In genomic region chr11:3824714-3825472, GRCh38 we compare ENCODE assay signal across 1 cellular context.
TF ChIP-seq lines count a peak whose summit lies in the region.

No MANE protein-coding gene starts in this region.

TF ChIP-seq in K562, 482 proteins besides CTCF, POLR2A, EP300 and RAD21 (continued from another document and continues in another):
- TF ChIP-seq ZNF449 (CRISPR knock-in tag; IDR thresholded peaks at IDR 0.05) (no peak), ELF4 (CRISPR knock-in tag; IDR thresholded peaks at IDR 0.05) (no peak), PRDM10 (IDR thresholded peaks at IDR 0.05; ENCODE audit: partially characterized antibody) (peak; percentile 7), ZNF780A (CRISPR knock-in tag; IDR thresholded peaks at IDR 0.05) (no peak), ZNF263 (CRISPR knock-in tag; IDR thresholded peaks at IDR 0.05; ENCODE audit: borderline replicate concordance) (no peak), ZNF324 (CRISPR knock-in tag; IDR thresholded peaks at IDR 0.05) (no peak), HIVEP1 (CRISPR knock-in tag; IDR thresholded peaks at IDR 0.05) (no peak), NR2C2 (CRISPR knock-in tag; IDR thresholded peaks at IDR 0.05) (no peak), NR2C2 (tag; IDR thresholded peaks at IDR 0.05) (no peak; the same call in 1 of the 2 replicates), RBM15 (IDR thresholded peaks at IDR 0.05; ENCODE audit: insufficient read depth, low read length) (no peak), RCOR1 (IDR thresholded peaks at IDR 0.05; ENCODE audit: borderline replicate concordance in 1 of 2, low read depth in 2 of 2, low read length in 2 of 2) (peak in 1 of 2 experiments; percentile 73; a peak in 3 of 4 replicates), ZBTB8A (IDR thresholded peaks at IDR 0.05; ENCODE audit: partially characterized antibody) (no peak), NCOA4 (IDR thresholded peaks at IDR 0.05; ENCODE audit: partially characterized antibody) (no peak), ZNF407 (IDR thresholded peaks at IDR 0.05; ENCODE audit: low read depth) (no peak), MAFG (tag; conservative IDR thresholded peaks at IDR 0.05) (no peak), HNRNPLL (IDR thresholded peaks at IDR 0.05; ENCODE audit: low read depth, low read length, poor library complexity, severe bottlenecking) (no peak), SMARCB1 (IDR thresholded peaks at IDR 0.05; ENCODE audit: insufficient read length, low read depth) (no peak), MITF (IDR thresholded peaks at IDR 0.05) (no peak), NFXL1 (CRISPR knock-in tag; IDR thresholded peaks at IDR 0.05) (peak; percentile 71; the same call in 1 of the 2 replicates), CCNT2 (IDR thresholded peaks at IDR 0.05; ENCODE audit: borderline replicate concordance, extremely low read depth, insufficient read length, low read depth, low read length) (no peak), CHD4 (IDR thresholded peaks at IDR 0.05; ENCODE audit: insufficient read depth, insufficient replicate concordance, low read depth, low read length, poor library complexity, severe bottlenecking) (no peak), ZNF584 (CRISPR knock-in tag; IDR thresholded peaks at IDR 0.05; ENCODE audit: low read depth) (no peak), PATZ1 (CRISPR knock-in tag; IDR thresholded peaks at IDR 0.05; ENCODE audit: borderline replicate concordance) (no peak), ZFP36 (IDR thresholded peaks at IDR 0.05; ENCODE audit: low read depth, low read length, partially characterized antibody) (no peak), ZEB2 (IDR thresholded peaks at IDR 0.05) (no peak), MIER1 (IDR thresholded peaks at IDR 0.05; ENCODE audit: low read depth) (no peak), ATF4 (CRISPR knock-in tag; IDR thresholded peaks at IDR 0.05) (no peak), ZKSCAN1 (IDR thresholded peaks at IDR 0.05; ENCODE audit: low read depth, low read length) (no peak), CREB3L1 (IDR thresholded peaks at IDR 0.05; ENCODE audit: borderline replicate concordance, low read depth) (no peak)
- TF ChIP-seq, protein P1, sequence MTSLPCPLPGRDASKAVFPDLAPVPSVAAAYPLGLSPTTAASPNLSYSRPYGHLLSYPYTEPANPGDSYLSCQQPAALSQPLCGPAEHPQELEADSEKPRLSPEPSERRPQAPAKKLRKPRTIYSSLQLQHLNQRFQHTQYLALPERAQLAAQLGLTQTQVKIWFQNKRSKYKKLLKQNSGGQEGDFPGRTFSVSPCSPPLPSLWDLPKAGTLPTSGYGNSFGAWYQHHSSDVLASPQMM (CRISPR knock-in tag; IDR thresholded peaks at IDR 0.05): no peak
- TF ChIP-seq, protein P2, sequence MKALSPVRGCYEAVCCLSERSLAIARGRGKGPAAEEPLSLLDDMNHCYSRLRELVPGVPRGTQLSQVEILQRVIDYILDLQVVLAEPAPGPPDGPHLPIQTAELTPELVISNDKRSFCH (CRISPR knock-in tag; IDR thresholded peaks at IDR 0.05): no peak
- TF ChIP-seq, protein P2 (tag; IDR thresholded peaks at IDR 0.05): no peak; the same call in 1 of the 2 replicates
